ENCODE assay signal across 8 cellular contexts in the genomic region with DNA sequence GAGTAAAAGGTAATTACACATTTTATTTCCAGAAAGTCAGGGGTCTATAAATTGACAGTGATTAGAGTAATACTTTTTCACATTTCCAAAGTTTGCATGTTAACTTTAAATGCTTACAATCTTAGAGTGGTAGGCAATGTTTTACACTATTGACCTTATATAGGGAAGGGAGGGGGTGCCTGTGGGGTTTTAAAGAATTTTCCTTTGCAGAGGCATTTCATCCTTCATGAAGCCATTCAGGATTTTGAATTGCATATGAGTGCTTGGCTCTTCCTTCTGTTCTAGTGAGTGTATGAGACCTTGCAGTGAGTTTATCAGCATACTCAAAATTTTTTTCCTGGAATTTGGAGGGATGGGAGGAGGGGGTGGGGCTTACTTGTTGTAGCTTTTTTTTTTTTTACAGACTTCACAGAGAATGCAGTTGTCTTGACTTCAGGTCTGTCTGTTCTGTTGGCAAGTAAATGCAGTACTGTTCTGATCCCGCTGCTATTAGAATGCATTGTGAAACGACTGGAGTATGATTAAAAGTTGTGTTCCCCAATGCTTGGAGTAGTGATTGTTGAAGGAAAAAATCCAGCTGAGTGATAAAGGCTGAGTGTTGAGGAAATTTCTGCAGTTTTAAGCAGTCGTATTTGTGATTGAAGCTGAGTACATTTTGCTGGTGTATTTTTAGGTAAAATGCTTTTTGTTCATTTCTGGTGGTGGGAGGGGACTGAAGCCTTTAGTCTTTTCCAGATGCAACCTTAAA. TPM values are rescaled to one million over a fixed set of nuclear protein-coding genes. Genes with fewer than 3 reads are reported as not detected.
A peak's percentile ranks its signal among the peaks of the same experiment; 100 is the strongest.
DNase-seq lines count a peak whose midpoint lies in the region; ATAC-seq and TF ChIP-seq lines count a peak whose summit lies in the region.

No MANE protein-coding gene starts in this region.

- peak overlapping the region; percentile 99 for H3K9ac ChIP-seq in OCI-LY1 (ENCODE audit: low read length)

- H3K9me3 ChIP-seq in OCI-LY1 (ENCODE audit: low read length) (no peaks in the 10 kb centered on the region), osteoblast (ENCODE audit: low read depth, low read length) (no peaks in the 10 kb centered on the region)

- H3K4me2 ChIP-seq in OCI-LY1 (ENCODE audit: low read length) (peak overlapping the region; percentile 95), osteoblast (ENCODE audit: insufficient read depth, low read length) (peak overlapping the region; percentile 86)

- peaks cover 60% of the 10 kb centered on the region for H3K79me2 ChIP-seq in OCI-LY1 (ENCODE audit: insufficient read depth, low read length)
- peaks cover 77% of the 10 kb centered on the region for H3K79me2 ChIP-seq in osteoblast (ENCODE audit: insufficient read depth, low read length)

- no peak overlapping the region for H3K27ac Mint-ChIP-seq in natural killer cell treated with Interleukin-12 subunit alpha and Interleukin-12 subunit beta and Interleukin-15 and Interleukin-18, amount 100 ng/mL, for 72 hours

- peaks cover 80% of the 10 kb centered on the region for H3F3A ChIP-seq in OCI-LY1 (ENCODE audit: insufficient read depth, low read length)

- ATAC-seq in GM18868 (IDR thresholded peaks at IDR 0.05; ENCODE audit: unreplicated experiment) = no peak
- ATAC-seq in natural killer cell treated with Interleukin-12 subunit alpha and Interleukin-12 subunit beta and Interleukin-15 and Interleukin-18, amount 100 ng/mL, for 72 hours = no peak

- H4K20me1 ChIP-seq in OCI-LY1 (ENCODE audit: insufficient read depth, low read length) (no peaks in the 10 kb centered on the region), osteoblast (ENCODE audit: insufficient read depth, low read length) (peaks cover 65% of the 10 kb centered on the region)

- in situ Hi-C loops in GM13976 (cut with MboI; ENCODE audit: low sequenced_read_pairs, unreplicated experiment) = no loop called here

- peaks cover 31% of the 10 kb centered on the region for H3K36me3 Mint-ChIP-seq in natural killer cell treated with Interleukin-12 subunit alpha and Interleukin-12 subunit beta and Interleukin-15 and Interleukin-18, amount 100 ng/mL, for 72 hours

- H3K9me2 ChIP-seq in OCI-LY1 (ENCODE audit: low read depth, low read length) = no peaks in the 10 kb centered on the region

- H3K4me3 ChIP-seq in GM12875 (ENCODE audit: low read depth, low read length) (peak overlapping the region; percentile 90), OCI-LY1 (ENCODE audit: low read depth, low read length, poor library complexity, severe bottlenecking) (peak overlapping the region; percentile 77), epithelial cell of esophagus (ENCODE audit: low read length) (peak overlapping the region; percentile 98), osteoblast (ENCODE audit: insufficient read depth, low read length) (peak overlapping the region; percentile 86)

- DNase-seq in epithelial cell of esophagus (ENCODE audit: low read depth) = peak; percentile 37
- peak; percentile 10 for DNase-seq in osteoblast (ENCODE audit: insufficient read length, low spot score, missing footprints)
- no peak for DNase-seq in GM13976 (ENCODE audit: low spot score)
- no peak for DNase-seq in GDM1 (lab: John Stamatoyannopoulos, UW)
- no peak for DNase-seq in natural killer cell treated with Interleukin-12 subunit alpha and Interleukin-12 subunit beta and Interleukin-15 and Interleukin-18, amount 100 ng/mL, for 72 hours (ENCODE audit: low spot score)

- H3K4me3 Mint-ChIP-seq in natural killer cell treated with Interleukin-12 subunit alpha and Interleukin-12 subunit beta and Interleukin-15 and Interleukin-18, amount 100 ng/mL, for 72 hours = no peak overlapping the region

- no peaks in the 10 kb centered on the region for H3K9me3 Mint-ChIP-seq in natural killer cell treated with Interleukin-12 subunit alpha and Interleukin-12 subunit beta and Interleukin-15 and Interleukin-18, amount 100 ng/mL, for 72 hours

- no peaks in the 10 kb centered on the region for H3K27me3 ChIP-seq in OCI-LY1 (ENCODE audit: insufficient read depth, low read length)
- no peaks in the 10 kb centered on the region for H3K27me3 ChIP-seq in osteoblast (ENCODE audit: insufficient read depth, low read length)

- H3K27me3 Mint-ChIP-seq in natural killer cell treated with Interleukin-12 subunit alpha and Interleukin-12 subunit beta and Interleukin-15 and Interleukin-18, amount 100 ng/mL, for 72 hours = no peaks in the 10 kb centered on the region

- TF ChIP-seq CTCF in GM12875 (IDR thresholded peaks at IDR 0.05; ENCODE audit: borderline replicate concordance, insufficient read depth, low read depth, low read length) = no peak
- no peak for TF ChIP-seq CTCF in OCI-LY1 (IDR thresholded peaks at IDR 0.05; ENCODE audit: low read length)
- TF ChIP-seq CTCF in epithelial cell of esophagus (IDR thresholded peaks at IDR 0.05; ENCODE audit: insufficient read depth, low read depth, low read length, missing control alignments) = no peak
- TF ChIP-seq CTCF in osteoblast (IDR thresholded peaks at IDR 0.05; ENCODE audit: extremely low read depth, low read depth, low read length) = no peak
- no peak for TF ChIP-seq CTCF in GM13976 (IDR thresholded peaks at IDR 0.05; ENCODE audit: borderline replicate concordance, control extremely low read depth, extremely low read depth, insufficient read depth, missing control alignments)

- H2AFZ ChIP-seq in OCI-LY1 (ENCODE audit: low read length) = no peak overlapping the region
- H2AFZ ChIP-seq in osteoblast (ENCODE audit: low read length) = no peak overlapping the region

- H3K36me3 ChIP-seq in OCI-LY1 (ENCODE audit: insufficient read depth, low read length) (peaks cover 75% of the 10 kb centered on the region), osteoblast (ENCODE audit: insufficient read depth, low read length) (peaks cover 63% of the 10 kb centered on the region)

- peak overlapping the region; percentile 88 for H3K27ac ChIP-seq in OCI-LY1 (ENCODE audit: low read depth, low read length, poor library complexity, severe bottlenecking)
- H3K27ac ChIP-seq in osteoblast (ENCODE audit: low read depth, low read length) = peak overlapping the region; percentile 95

- H3K4me1 ChIP-seq in OCI-LY1 (ENCODE audit: insufficient read depth, low read length, severe bottlenecking) (peaks cover 64% of the 10 kb centered on the region), osteoblast (ENCODE audit: insufficient read depth, low read length) (no peaks in the 10 kb centered on the region)

- peaks cover 49 to 64% of the 10 kb centered on the region in 2 donors for H3K4me1 Mint-ChIP-seq in natural killer cell treated with Interleukin-12 subunit alpha and Interleukin-12 subunit beta and Interleukin-15 and Interleukin-18, amount 100 ng/mL, for 72 hours (ENCODE audit: low read depth in 2 of 2)

RNA-seq across cellular contexts. Expression of a gene that starts 5.3 kb away (rescaled TPM):
- total RNA-seq in osteoblast = 19,002 and 21,612 TPM in 2 replicates
- total RNA-seq in natural killer cell treated with Interleukin-12 subunit alpha and Interleukin-12 subunit beta and Interleukin-15 and Interleukin-18, amount 100 ng/mL, for 72 hours = 1,000 to 10,000 TPM; 6,610 to 7,236 TPM

RNA-seq across cellular contexts. Expression of a gene that starts 20.8 kb away (rescaled TPM):
- 109 and 115 TPM in 2 replicates for total RNA-seq in osteoblast
- 100 to 1,000 TPM in 1 of 2 donors, 10 to 100 TPM in 1; 84.5 to 112 TPM for total RNA-seq in natural killer cell treated with Interleukin-12 subunit alpha and Interleukin-12 subunit beta and Interleukin-15 and Interleukin-18, amount 100 ng/mL, for 72 hours

RNA-seq across cellular contexts. Expression of a gene that starts 54.1 kb away (rescaled TPM):
- total RNA-seq in osteoblast = 40.7 and 41.6 TPM in 2 replicates
- total RNA-seq in natural killer cell treated with Interleukin-12 subunit alpha and Interleukin-12 subunit beta and Interleukin-15 and Interleukin-18, amount 100 ng/mL, for 72 hours = 10 to 100 TPM; 42.3 to 60.2 TPM

Comparison
In these comparisons a context has a peak if more than half of its experiments do, and no peak if none do; other contexts are left out.
1. DNase-seq: peak in epithelial cell of esophagus (single experiment) and osteoblast (single experiment); none in GM13976 (single experiment), GDM1 (single experiment) and natural killer cell treated with Interleukin-12 subunit alpha and Interleukin-12 subunit beta and Interleukin-15 and Interleukin-18, amount 100 ng/mL, for 72 hours (single experiment).
2. Peak in every context shown above with its lines, with median percentiles within 50 percentile points of each other: H3K4me3 ChIP-seq.